In the genomic region with DNA sequence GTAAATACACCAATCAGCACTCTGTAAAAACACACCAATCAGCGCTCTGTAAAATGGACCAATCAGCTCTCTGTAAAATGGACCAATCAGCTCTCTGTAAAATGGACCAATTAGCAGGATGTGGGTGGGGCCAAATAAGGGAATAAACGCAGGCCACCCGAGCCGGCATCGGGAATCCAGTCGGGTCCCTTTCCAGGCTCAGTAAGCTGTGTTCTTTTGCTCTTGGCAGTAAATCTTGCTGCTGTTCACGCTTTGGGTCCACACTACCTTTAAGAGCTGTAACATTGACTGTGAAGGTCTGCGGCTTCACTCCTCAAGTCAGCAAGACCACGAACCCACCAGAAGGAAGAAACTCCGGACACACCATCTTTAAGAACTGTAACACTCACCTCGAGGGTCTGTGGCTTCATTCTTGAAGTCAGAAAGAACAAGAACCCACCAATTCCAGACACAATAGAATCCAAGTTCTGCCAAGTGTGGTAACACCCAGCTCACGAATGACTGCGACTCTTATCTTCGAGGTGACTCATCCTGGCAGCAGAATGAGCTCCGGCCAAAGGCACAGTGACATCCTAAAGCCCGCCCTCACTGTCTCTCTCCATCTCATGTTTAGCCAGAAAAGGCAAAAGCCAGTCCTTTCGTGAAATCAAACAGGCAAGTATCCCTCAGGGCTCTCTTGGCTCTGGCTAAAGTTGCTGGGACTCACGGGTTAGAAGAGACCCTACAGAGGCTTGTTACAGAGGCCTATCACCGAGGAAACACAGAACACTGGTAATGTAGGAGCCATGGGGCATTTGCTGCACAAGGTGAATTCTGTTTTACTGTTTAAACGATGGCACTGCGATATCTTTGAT, we compare ENCODE assay signal across 12 cellular contexts.
A peak's percentile ranks its signal among the peaks of the same experiment; 100 is the strongest.
DNase-seq lines count a peak whose midpoint lies in the region; ATAC-seq and TF ChIP-seq lines count a peak whose summit lies in the region.
"Had no signal": no experiment of that assay in that cellular context is flagged by ENCODE, and none has a peak within 500 bp of the region (broad histone marks: within the 10 kb centered on the region; RNA-seq: fewer than 3 reads in every experiment).

No MANE protein-coding gene starts in this region.

- peaks cover 0 to 10% (median 7%) of the 10 kb centered on the region in 9 donors for H3K4me1 ChIP-seq in heart right ventricle
- H3K4me1 ChIP-seq in smooth muscle cell (ENCODE audit: low read depth) = peaks cover 5% of the 10 kb centered on the region
- no peaks in the 10 kb centered on the region for H3K4me1 ChIP-seq in sigmoid colon

- H3K4me3 Mint-ChIP-seq in activated CD8-positive, alpha-beta memory T cell treated with anti-CD3 and anti-CD28 coated beads, Interleukin-2, amount 10 ng/mL, durations not matched to agents 7 days and 5 days = no peak overlapping the region
- H3K4me3 Mint-ChIP-seq: activated naive CD8-positive, alpha-beta T cell treated with anti-CD3 and anti-CD28 coated beads, Interleukin-2, amount 50 U/mL, for 24 hours; naive thymus-derived CD8-positive, alpha-beta T cell had no signal

- no peak overlapping the region for H3K27ac Mint-ChIP-seq in activated CD8-positive, alpha-beta memory T cell treated with anti-CD3 and anti-CD28 coated beads, Interleukin-2, amount 10 ng/mL, durations not matched to agents 7 days and 5 days
- H3K27ac Mint-ChIP-seq: activated naive CD8-positive, alpha-beta T cell treated with anti-CD3 and anti-CD28 coated beads, Interleukin-2, amount 50 U/mL, for 24 hours; naive thymus-derived CD8-positive, alpha-beta T cell had no signal

- H3K79me2 ChIP-seq in smooth muscle cell (ENCODE audit: low read depth) = no peaks in the 10 kb centered on the region

- H3K27ac ChIP-seq in heart right ventricle (peak overlapping the region in 6 of 10 donors; percentile 18 to 56 (median 38)), smooth muscle cell (ENCODE audit: low read depth) (peak overlapping the region; percentile 84), sigmoid colon (no peak overlapping the region)

- intact Hi-C loops in heart right ventricle (cut with DNase I) = no loop called here
- intact Hi-C loops in sigmoid colon (cut with DNase I) = no loop called here

- H3F3A ChIP-seq in smooth muscle cell (ENCODE audit: low read depth) = peaks cover 6% of the 10 kb centered on the region

- no peak for TF ChIP-seq EP300 in sigmoid colon (IDR thresholded peaks at IDR 0.05)

- no peaks in the 10 kb centered on the region for H3K4me1 Mint-ChIP-seq in activated CD8-positive, alpha-beta memory T cell treated with anti-CD3 and anti-CD28 coated beads, Interleukin-2, amount 10 ng/mL, durations not matched to agents 7 days and 5 days
- H3K4me1 Mint-ChIP-seq: activated naive CD8-positive, alpha-beta T cell treated with anti-CD3 and anti-CD28 coated beads, Interleukin-2, amount 50 U/mL, for 24 hours; naive thymus-derived CD8-positive, alpha-beta T cell had no signal

- ATAC-seq in heart right ventricle = peak; percentile 63 to 95 (median 86)
- ATAC-seq in activated CD8-positive, alpha-beta memory T cell treated with anti-CD3 and anti-CD28 coated beads, Interleukin-2, amount 10 ng/mL, durations not matched to agents 7 days and 5 days = no peak
- ATAC-seq: activated naive CD8-positive, alpha-beta T cell treated with anti-CD3 and anti-CD28 coated beads, Interleukin-2, amount 50 U/mL, for 24 hours; naive thymus-derived CD8-positive, alpha-beta T cell had no signal

- TF ChIP-seq CTCF in heart right ventricle (IDR thresholded peaks at IDR 0.05) = no peak
- TF ChIP-seq CTCF in smooth muscle cell (IDR thresholded peaks at IDR 0.05; ENCODE audit: borderline replicate concordance, insufficient read depth, poor library complexity, severe bottlenecking) = no peak
- no peak for TF ChIP-seq CTCF in sigmoid colon (IDR thresholded peaks at IDR 0.05)

- H3K4me2 ChIP-seq in smooth muscle cell = peak overlapping the region; percentile 68

- DNase-seq in HT-29 (ENCODE audit: low spot score) (peak; percentile 30), T1000 (lab: John Stamatoyannopoulos, UW) (peak; percentile 8), heart right ventricle (peak in 1 of 2 donors; percentile 47), smooth muscle cell (lab: John Stamatoyannopoulos, UW; ENCODE audit: unreplicated experiment) (no peak), sigmoid colon (no peak), activated T-cell treated with anti-CD3 and anti-CD28 coated beads for 4 hours (no peak), HK-2 (ENCODE audit: unreplicated experiment) (no peak)
- no peak for DNase-seq in activated CD8-positive, alpha-beta memory T cell treated with anti-CD3 and anti-CD28 coated beads, Interleukin-2, amount 10 ng/mL, durations not matched to agents 7 days and 5 days
- DNase-seq: activated naive CD8-positive, alpha-beta T cell treated with anti-CD3 and anti-CD28 coated beads, Interleukin-2, amount 50 U/mL, for 24 hours; NCI-H1436 treated with DMSO at 0.1 percent for 48 hours; stimulated activated naive CD4-positive, alpha-beta T cell had no signal

- H3K27me3 ChIP-seq in heart right ventricle (no peaks in the 10 kb centered on the region), smooth muscle cell (ENCODE audit: low read depth) (no peaks in the 10 kb centered on the region), sigmoid colon (no peaks in the 10 kb centered on the region)

- no peaks in the 10 kb centered on the region for H3K36me3 ChIP-seq in heart right ventricle
- H3K36me3 ChIP-seq in smooth muscle cell (ENCODE audit: low read depth) = no peaks in the 10 kb centered on the region
- no peaks in the 10 kb centered on the region for H3K36me3 ChIP-seq in sigmoid colon

- peak overlapping the region; percentile 21 for H3K9ac ChIP-seq in smooth muscle cell (ENCODE audit: low read depth)

- H4K20me1 ChIP-seq in smooth muscle cell (ENCODE audit: low read depth) = no peaks in the 10 kb centered on the region

- H3K27me3 Mint-ChIP-seq in activated CD8-positive, alpha-beta memory T cell treated with anti-CD3 and anti-CD28 coated beads, Interleukin-2, amount 10 ng/mL, durations not matched to agents 7 days and 5 days = peaks cover 8% of the 10 kb centered on the region
- H3K27me3 Mint-ChIP-seq: activated naive CD8-positive, alpha-beta T cell treated with anti-CD3 and anti-CD28 coated beads, Interleukin-2, amount 50 U/mL, for 24 hours had no signal

- 64 to 76% methylated on average over 21 of the region's 21 CpGs for WGBS in heart right ventricle, 2 donors
- 42% methylated on average over 21 of the region's 21 CpGs for WGBS in smooth muscle cell (ENCODE audit: low lambda C conversion rate)
- WGBS in sigmoid colon, 2 donors = 76 to 87% methylated on average over 21 of the region's 21 CpGs

- H2AFZ ChIP-seq in smooth muscle cell (ENCODE audit: low read depth) = no peak overlapping the region

- H3K9me3 ChIP-seq in heart right ventricle (peaks cover 0 to 3% (median 0%) of the 10 kb centered on the region in 11 donors), smooth muscle cell (replicated peaks; ENCODE audit: low read depth) (no peaks in the 10 kb centered on the region), sigmoid colon (no peaks in the 10 kb centered on the region)

- no peaks in the 10 kb centered on the region for H3K36me3 Mint-ChIP-seq in activated CD8-positive, alpha-beta memory T cell treated with anti-CD3 and anti-CD28 coated beads, Interleukin-2, amount 10 ng/mL, durations not matched to agents 7 days and 5 days
- H3K36me3 Mint-ChIP-seq: naive thymus-derived CD8-positive, alpha-beta T cell had no signal

- CTCF ChIA-PET in activated CD8-positive, alpha-beta memory T cell treated with anti-CD3 and anti-CD28 coated beads, Interleukin-2, amount 10 ng/mL, durations not matched to agents 7 days and 5 days (lab: Charles Lee) = no interaction called here

- TF ChIP-seq POLR2A in sigmoid colon (IDR thresholded peaks at IDR 0.05) = no peak

- no peaks in the 10 kb centered on the region for H3K9me3 Mint-ChIP-seq in activated CD8-positive, alpha-beta memory T cell treated with anti-CD3 and anti-CD28 coated beads, Interleukin-2, amount 10 ng/mL, durations not matched to agents 7 days and 5 days (ENCODE audit: low read depth)
- H3K9me3 Mint-ChIP-seq: activated naive CD8-positive, alpha-beta T cell treated with anti-CD3 and anti-CD28 coated beads, Interleukin-2, amount 50 U/mL, for 24 hours; naive thymus-derived CD8-positive, alpha-beta T cell had no signal

- H3K4me3 ChIP-seq in heart right ventricle (no peak overlapping the region), smooth muscle cell (no peak overlapping the region), sigmoid colon (no peak overlapping the region)

Comparison
In these comparisons a context has a peak if more than half of its experiments do, and no peak if none do; other contexts are left out.
1. DNase-seq: peak in HT-29 (single experiment) and T1000 (single experiment); none in smooth muscle cell (single experiment), activated CD8-positive, alpha-beta memory T cell treated with anti-CD3 and anti-CD28 coated beads, Interleukin-2, amount 10 ng/mL, durations not matched to agents 7 days and 5 days (single experiment), sigmoid colon (single experiment), activated T-cell treated with anti-CD3 and anti-CD28 coated beads for 4 hours (single experiment) and HK-2 (single experiment).
2. H3K27ac ChIP-seq: peak in heart right ventricle (6 of 10) and smooth muscle cell (single experiment); none in sigmoid colon (0 of 4).